28 cellular contexts compared by ENCODE assay signal in the genomic region with DNA sequence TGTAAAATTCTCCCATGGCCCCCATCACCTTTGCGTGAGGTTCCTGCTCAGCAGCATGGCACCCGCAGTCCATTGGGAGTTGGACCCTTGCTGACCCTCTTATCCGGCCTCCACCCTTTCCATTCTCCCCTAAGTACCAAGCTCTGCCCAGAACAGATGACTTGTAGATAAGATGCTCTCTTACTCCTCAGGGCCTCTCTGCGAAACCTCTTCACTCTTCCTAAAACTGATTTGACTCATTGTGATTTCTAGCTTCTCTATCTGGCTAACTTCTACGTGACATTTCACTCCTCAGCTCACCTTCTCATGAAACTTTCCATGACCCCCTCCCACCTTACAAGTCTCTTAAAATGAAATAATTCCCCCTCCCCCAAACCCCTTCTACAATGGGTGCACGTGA. TPM values are rescaled to one million over a fixed set of nuclear protein-coding genes. Genes with fewer than 3 reads are reported as not detected.
"Had no signal": no experiment of that assay in that cellular context is flagged by ENCODE, and none has a peak within 500 bp of the region (broad histone marks: within the 10 kb centered on the region; RNA-seq: fewer than 3 reads in every experiment).

No MANE protein-coding gene starts in this region.

- H3K36me3 Mint-ChIP-seq: activated CD4-positive, alpha-beta memory T cell treated with anti-CD3 and anti-CD28 coated beads for 36 hours; activated CD8-positive, alpha-beta memory T cell treated with anti-CD3 and anti-CD28 coated beads, Interleukin-2, amount 10 ng/mL, durations not matched to agents 7 days and 5 days; activated naive CD4-positive, alpha-beta T cell treated with anti-CD3 and anti-CD28 coated beads, Interleukin-2, amount 10 ng/mL, durations not matched to agents 7 days and 5 days; activated naive CD4-positive, alpha-beta T cell treated with anti-CD3 and anti-CD28 coated beads, Interleukin-2, amount 50 U/mL, for 72 hours; activated naive CD8-positive, alpha-beta T cell treated with anti-CD3 and anti-CD28 coated beads, Interleukin-2, amount 10 ng/mL, durations not matched to agents 7 days and 5 days; brain; WTC11 had no signal

- DNase-seq: activated CD4-positive, alpha-beta memory T cell treated with anti-CD3 and anti-CD28 coated beads for 36 hours; activated CD4-positive, alpha-beta T cell treated with anti-CD3 and anti-CD28 coated beads for 1 hour; activated CD4-positive, alpha-beta T cell treated with anti-CD3 and anti-CD28 coated beads for 48 hours; activated CD8-positive, alpha-beta memory T cell treated with anti-CD3 and anti-CD28 coated beads, Interleukin-2, amount 10 ng/mL, durations not matched to agents 7 days and 5 days; activated CD8-positive, alpha-beta memory T cell treated with anti-CD3 and anti-CD28 coated beads, Interleukin-2, amount 50 U/mL, for 4 hours; activated CD8-positive, alpha-beta T cell treated with anti-CD3 and anti-CD28 coated beads, Interleukin-2, amount 10 ng/mL, durations not matched to agents 7 days and 5 days; activated gamma-delta T cell; activated naive CD4-positive, alpha-beta T cell; activated naive CD4-positive, alpha-beta T cell treated with anti-CD3 and anti-CD28 coated beads, Interleukin-2, amount 10 ng/mL, durations not matched to agents 7 days and 5 days; activated naive CD8-positive, alpha-beta T cell treated with anti-CD3 and anti-CD28 coated beads, Interleukin-2, amount 10 ng/mL, durations not matched to agents 7 days and 5 days; activated T-cell treated with anti-CD3 and anti-CD28 coated beads, Interleukin-2, amount 50 U/mL, for 1 hour; activated T-cell treated with anti-CD3 and anti-CD28 coated beads, Interleukin-2, amount 50 U/mL, for 48 hours; central memory CD4-positive, alpha-beta T cell; cerebellar nuclear complex; colonic mucosa; effector CD8-positive, alpha-beta T cell; esophagus squamous epithelium; foreskin melanocyte; heart right ventricle; T1000 had no signal

- H3K4me1 Mint-ChIP-seq: brain, WTC11 had no signal

- H3K27ac Mint-ChIP-seq: activated CD4-positive, alpha-beta memory T cell treated with anti-CD3 and anti-CD28 coated beads for 36 hours; activated CD8-positive, alpha-beta memory T cell treated with anti-CD3 and anti-CD28 coated beads, Interleukin-2, amount 10 ng/mL, durations not matched to agents 7 days and 5 days; activated CD8-positive, alpha-beta T cell treated with anti-CD3 and anti-CD28 coated beads, Interleukin-2, amount 10 ng/mL, durations not matched to agents 7 days and 5 days; activated naive CD4-positive, alpha-beta T cell treated with anti-CD3 and anti-CD28 coated beads, Interleukin-2, amount 10 ng/mL, durations not matched to agents 7 days and 5 days; activated naive CD8-positive, alpha-beta T cell treated with anti-CD3 and anti-CD28 coated beads, Interleukin-2, amount 10 ng/mL, durations not matched to agents 7 days and 5 days; activated T-helper 1 cell treated with anti-CD3 and anti-CD28 coated beads, Interleukin-12 subunit alpha, Interleukin-12 subunit beta, Interleukin-2, Interleukin-4 antibody, amounts not matched to agents 30 ng/mL and 10 ng/mL and 1 ng/mL, durations not matched to agents 14 hours and 24 hours and 36 hours; brain; T-helper 1 cell treated with Interleukin-12 subunit alpha and Interleukin-12 subunit beta and Interleukin-4 antibody, amounts not matched to agents 30 μg/mL and 1 μg/mL, for 36 hours; T-helper 2 cell treated with Interferon-gamma antibody and Interleukin-4, amounts not matched to agents 5 μg/mL and 100 μg/mL, for 36 hours; WTC11 had no signal

- H3K9me3 Mint-ChIP-seq: activated CD4-positive, alpha-beta memory T cell treated with anti-CD3 and anti-CD28 coated beads for 36 hours; activated naive CD4-positive, alpha-beta T cell treated with anti-CD3 and anti-CD28 coated beads, Interleukin-2, amount 10 ng/mL, durations not matched to agents 7 days and 5 days; activated naive CD4-positive, alpha-beta T cell treated with anti-CD3 and anti-CD28 coated beads, Interleukin-2, amount 50 U/mL, for 72 hours; activated naive CD8-positive, alpha-beta T cell treated with anti-CD3 and anti-CD28 coated beads, Interleukin-2, amount 10 ng/mL, durations not matched to agents 7 days and 5 days; activated T-helper 1 cell treated with anti-CD3 and anti-CD28 coated beads, Interleukin-12 subunit alpha, Interleukin-12 subunit beta, Interleukin-2, Interleukin-4 antibody, amounts not matched to agents 30 ng/mL and 10 ng/mL and 1 ng/mL, durations not matched to agents 14 hours and 24 hours and 36 hours; brain; T-helper 1 cell treated with Interleukin-12 subunit alpha and Interleukin-12 subunit beta and Interleukin-4 antibody, amounts not matched to agents 30 μg/mL and 1 μg/mL, for 36 hours; T-helper 2 cell treated with Interferon-gamma antibody and Interleukin-4, amounts not matched to agents 5 μg/mL and 100 μg/mL, for 36 hours; WTC11 had no signal

- H3K4me3 Mint-ChIP-seq: activated CD4-positive, alpha-beta memory T cell treated with anti-CD3 and anti-CD28 coated beads for 36 hours; activated CD8-positive, alpha-beta memory T cell treated with anti-CD3 and anti-CD28 coated beads, Interleukin-2, amount 10 ng/mL, durations not matched to agents 7 days and 5 days; activated CD8-positive, alpha-beta T cell treated with anti-CD3 and anti-CD28 coated beads, Interleukin-2, amount 10 ng/mL, durations not matched to agents 7 days and 5 days; activated naive CD4-positive, alpha-beta T cell treated with anti-CD3 and anti-CD28 coated beads, Interleukin-2, amount 10 ng/mL, durations not matched to agents 7 days and 5 days; activated naive CD8-positive, alpha-beta T cell treated with anti-CD3 and anti-CD28 coated beads, Interleukin-2, amount 10 ng/mL, durations not matched to agents 7 days and 5 days; activated T-helper 1 cell treated with anti-CD3 and anti-CD28 coated beads, Interleukin-12 subunit alpha, Interleukin-12 subunit beta, Interleukin-2, Interleukin-4 antibody, amounts not matched to agents 30 ng/mL and 10 ng/mL and 1 ng/mL, durations not matched to agents 14 hours and 24 hours and 36 hours; brain; T-helper 1 cell treated with Interleukin-12 subunit alpha and Interleukin-12 subunit beta and Interleukin-4 antibody, amounts not matched to agents 30 μg/mL and 1 μg/mL, for 36 hours; T-helper 2 cell treated with Interferon-gamma antibody and Interleukin-4, amounts not matched to agents 5 μg/mL and 100 μg/mL, for 36 hours; WTC11 had no signal

- FAIRE-seq: endometrium, endothelial cell of umbilical vein had no signal

- ATAC-seq: activated CD8-positive, alpha-beta memory T cell treated with anti-CD3 and anti-CD28 coated beads, Interleukin-2, amount 10 ng/mL, durations not matched to agents 7 days and 5 days had no signal

- H3K27me3 Mint-ChIP-seq: activated CD4-positive, alpha-beta memory T cell treated with anti-CD3 and anti-CD28 coated beads for 36 hours; activated CD8-positive, alpha-beta memory T cell treated with anti-CD3 and anti-CD28 coated beads, Interleukin-2, amount 10 ng/mL, durations not matched to agents 7 days and 5 days had no signal

RNA-seq across cellular contexts. Expression of gene PPIL6, which starts 44.1 kb away (rescaled TPM):
- total RNA-seq: activated naive CD4-positive, alpha-beta T cell treated with anti-CD3 and anti-CD28 coated beads, Interleukin-2, amount 50 U/mL, for 72 hours had no signal
